In genomic region chr7:50641442-50642405, GRCh38 we compare ENCODE assay signal across 8 cellular contexts.
DNase-seq lines count a peak whose midpoint lies in the region; ATAC-seq and TF ChIP-seq lines count a peak whose summit lies in the region.
"Had no signal": no experiment of that assay in that cellular context is flagged by ENCODE, and none has a peak within 500 bp of the region (broad histone marks: within the 10 kb centered on the region; RNA-seq: fewer than 3 reads in every experiment).

No MANE protein-coding gene starts in this region.

- peaks cover 0 to 11% (median 0%) of the 10 kb centered on the region in 4 donors for H3K4me1 ChIP-seq in sigmoid colon
- no peaks in the 10 kb centered on the region for H3K4me1 ChIP-seq in naive thymus-derived CD4-positive, alpha-beta T cell (ENCODE audit: control insufficient read depth in 2 of 2, insufficient read depth in 2 of 2, low read length in 2 of 2)

- intact Hi-C loops in sigmoid colon (cut with DNase I): no loop called here
- intact Hi-C loops in naive thymus-derived CD4-positive, alpha-beta T cell (cut with micrococcal nuclease): no loop called here

- CTCF ChIA-PET in naive thymus-derived CD4-positive, alpha-beta T cell (lab: Charles Lee): no interaction called here

- H3K36me3 ChIP-seq in sigmoid colon: no peaks in the 10 kb centered on the region
- no peaks in the 10 kb centered on the region for H3K36me3 ChIP-seq in naive thymus-derived CD4-positive, alpha-beta T cell (ENCODE audit: control insufficient read depth in 2 of 3, insufficient read depth in 3 of 3, low read length in 3 of 3)

- peak; percentile 11 for DNase-seq in HT-29 (ENCODE audit: low spot score)
- peak; percentile 35 for DNase-seq in SK-MEL-5 (ENCODE audit: low read depth, low spot score)
- DNase-seq in hypothalamus (lab: John Stamatoyannopoulos, UW): peak in 43 of 51 donors; percentile 21 to 95 (median 79)
- peak; percentile 62 for DNase-seq in sigmoid colon
- DNase-seq in T-helper 17 cell: no peak
- DNase-seq in naive thymus-derived CD4-positive, alpha-beta T cell: no peak
- DNase-seq: DMS79 treated with DMSO at 0.1 percent for 48 hours had no signal

- TF ChIP-seq POLR2A in sigmoid colon (IDR thresholded peaks at IDR 0.05): no peak

- POLR2A ChIA-PET in naive thymus-derived CD4-positive, alpha-beta T cell (lab: Charles Lee): no interaction called here

- no peaks in the 10 kb centered on the region for H3K27me3 ChIP-seq in sigmoid colon
- no peaks in the 10 kb centered on the region for H3K27me3 ChIP-seq in naive thymus-derived CD4-positive, alpha-beta T cell (ENCODE audit: control insufficient read depth in 2 of 2, insufficient read depth in 2 of 2, low read length in 2 of 2)

- WGBS in sigmoid colon, 2 donors: 87 to 92% methylated on average over 18 of the region's 18 CpGs

- TF ChIP-seq EP300 in sigmoid colon (IDR thresholded peaks at IDR 0.05): no peak

- TF ChIP-seq CTCF in sigmoid colon (IDR thresholded peaks at IDR 0.05): no peak

- no peak for ATAC-seq in T-helper 17 cell
- ATAC-seq in GM18858 (IDR thresholded peaks at IDR 0.05; ENCODE audit: unreplicated experiment): no peak
- ATAC-seq in naive thymus-derived CD4-positive, alpha-beta T cell: no peak

- peaks cover 5% of the 10 kb centered on the region for H3K4me1 Mint-ChIP-seq in T-helper 17 cell
- no peaks in the 10 kb centered on the region for H3K4me1 Mint-ChIP-seq in naive thymus-derived CD4-positive, alpha-beta T cell

- no peak overlapping the region for H3K27ac Mint-ChIP-seq in T-helper 17 cell
- peak overlapping the region in 1 of 9 donors; percentile 68 for H3K27ac Mint-ChIP-seq in naive thymus-derived CD4-positive, alpha-beta T cell

- no peak overlapping the region for H3K4me3 ChIP-seq in sigmoid colon
- no peak overlapping the region for H3K4me3 ChIP-seq in naive thymus-derived CD4-positive, alpha-beta T cell (ENCODE audit: low read length)

- peaks cover 0 to 6% (median 0%) of the 10 kb centered on the region in 11 donors for H3K9me3 Mint-ChIP-seq in naive thymus-derived CD4-positive, alpha-beta T cell

- no peaks in the 10 kb centered on the region for H3K27me3 Mint-ChIP-seq in T-helper 17 cell
- H3K27me3 Mint-ChIP-seq in naive thymus-derived CD4-positive, alpha-beta T cell: peaks cover 0 to 12% (median 0%) of the 10 kb centered on the region in 5 donors

- H3K4me3 Mint-ChIP-seq in T-helper 17 cell: no peak overlapping the region
- no peak overlapping the region for H3K4me3 Mint-ChIP-seq in naive thymus-derived CD4-positive, alpha-beta T cell

- in situ Hi-C loops in SK-MEL-5 (cut with HindIII; ENCODE audit: low pct_unique_long_range_greater_than_20kb, low sequenced_read_pairs): no loop called here

- no peak overlapping the region for H3K27ac ChIP-seq in sigmoid colon
- H3K27ac ChIP-seq in naive thymus-derived CD4-positive, alpha-beta T cell (ENCODE audit: low read depth, low read length): no peak overlapping the region

- no peaks in the 10 kb centered on the region for H3K36me3 Mint-ChIP-seq in T-helper 17 cell (ENCODE audit: low read depth)
- H3K36me3 Mint-ChIP-seq in naive thymus-derived CD4-positive, alpha-beta T cell: peaks cover 0 to 21% (median 13%) of the 10 kb centered on the region in 5 donors

- H3K9me3 ChIP-seq in sigmoid colon: no peaks in the 10 kb centered on the region
- no peaks in the 10 kb centered on the region for H3K9me3 ChIP-seq in T-helper 17 cell (ENCODE audit: control insufficient read depth, low read length, poor library complexity, severe bottlenecking)
- H3K9me3 ChIP-seq in naive thymus-derived CD4-positive, alpha-beta T cell (ENCODE audit: control insufficient read depth in 2 of 3, low read length in 3 of 3): no peaks in the 10 kb centered on the region

Comparison
In these comparisons a context has a peak if more than half of its experiments do, and no peak if none do; other contexts are left out.
1. DNase-seq: peak in HT-29 (single experiment), SK-MEL-5 (single experiment), hypothalamus (43 of 51) and sigmoid colon (single experiment); none in T-helper 17 cell (0 of 3) and naive thymus-derived CD4-positive, alpha-beta T cell (0 of 9).